10 cellular contexts compared by ENCODE assay signal in genomic region chr15:28954466-28955159, GRCh38.
DNase-seq lines count a peak whose midpoint lies in the region; ATAC-seq and TF ChIP-seq lines count a peak whose summit lies in the region.
"Had no signal": no experiment of that assay in that cellular context is flagged by ENCODE, and none has a peak within 500 bp of the region (broad histone marks: within the 10 kb centered on the region; RNA-seq: fewer than 3 reads in every experiment).

No MANE protein-coding gene starts in this region.

- TF ChIP-seq CTCF in HEK293 (tag by site-specific recombination; IDR thresholded peaks at IDR 0.05) (no peak), PC-3 (conservative IDR thresholded peaks at IDR 0.05; ENCODE audit: low read depth, low read length) (no peak), parathyroid adenoma (IDR thresholded peaks at IDR 0.05) (no peak), testis (IDR thresholded peaks at IDR 0.05) (no peak)

- H3K27me3 ChIP-seq in PC-3 (ENCODE audit: low read length) (no peaks in the 10 kb centered on the region), parathyroid adenoma (ENCODE audit: control insufficient read depth, insufficient read depth, low read length) (no peaks in the 10 kb centered on the region), testis (no peaks in the 10 kb centered on the region)
- H3K27me3 ChIP-seq: transverse colon had no signal

- WGBS in testis, 2 donors, result 87 to 89% methylated on average over 12 of the region's 12 CpGs

- H3K4me3 Mint-ChIP-seq in effector memory CD8-positive, alpha-beta T cell, result peak overlapping the region; percentile 56 to 62

- intact Hi-C loops in PC-3 (cut with micrococcal nuclease) (no loop called here), testis (cut with DNase I; ENCODE audit: low total_unique reads) (no loop called here)

- no peaks in the 10 kb centered on the region for H4K20me1 ChIP-seq in PC-3 (ENCODE audit: low read length)

- H3K4me1 Mint-ChIP-seq in effector memory CD8-positive, alpha-beta T cell (ENCODE audit: low read depth in 2 of 2), result peaks cover 32 to 52% of the 10 kb centered on the region in 2 donors

- H2AFZ ChIP-seq in PC-3 (ENCODE audit: low read length) (no peak overlapping the region), parathyroid adenoma (peak overlapping the region; percentile 68)

- no peak for TF ChIP-seq POLR2A in testis (IDR thresholded peaks at IDR 0.05)

- H3K9me3 Mint-ChIP-seq in effector memory CD8-positive, alpha-beta T cell, result no peaks in the 10 kb centered on the region

- no peak overlapping the region for H3K4me3 ChIP-seq in HEK293 (ENCODE audit: low read depth, low read length)
- H3K4me3 ChIP-seq in PC-3 (ENCODE audit: low read length), result no peak overlapping the region
- H3K4me3 ChIP-seq in parathyroid adenoma (ENCODE audit: low read depth, low read length), result no peak overlapping the region
- H3K4me3 ChIP-seq in testis, result no peak overlapping the region
- H3K4me3 ChIP-seq: heart right ventricle, transverse colon had no signal

- H3F3A ChIP-seq in PC-3 (ENCODE audit: low read length, unreplicated experiment), result no peaks in the 10 kb centered on the region

- H3K27ac ChIP-seq in HEK293 (ENCODE audit: extremely low read depth, low read depth, low read length), result peak overlapping the region; percentile 28; the same call in 1 of the 2 replicates
- peak overlapping the region; percentile 27 for H3K27ac ChIP-seq in PC-3 (ENCODE audit: low read length)
- H3K27ac ChIP-seq in parathyroid adenoma, result peak overlapping the region; percentile 79
- no peak overlapping the region for H3K27ac ChIP-seq in testis
- H3K27ac ChIP-seq: heart right ventricle had no signal

- H3K36me3 Mint-ChIP-seq in effector memory CD8-positive, alpha-beta T cell (ENCODE audit: insufficient read depth), result peaks cover 6% of the 10 kb centered on the region
- H3K36me3 Mint-ChIP-seq: CD14-positive monocyte had no signal

- no TSS peak for BruUV-seq in PC-3 (replicated peaks; lab: Mats Ljungman, UMichigan)

- CTCF ChIA-PET in HEK293 (lab: Yijun Ruan, JAX) (interaction anchor here (0.5 to 2.2 kb wide), 3 partner anchors 19 to 33 kb away, joined by 3 to 7 read pairs (median 4); no protein-coding TSS in a partner anchor), PC-3 (lab: Charles Lee) (no interaction called here)

- no peaks in the 10 kb centered on the region for H3K27me3 Mint-ChIP-seq in effector memory CD8-positive, alpha-beta T cell

- ATAC-seq in PC-3, result peak; percentile 10; the same call in 1 of the 2 replicates
- no peak for ATAC-seq in effector memory CD8-positive, alpha-beta T cell (replicated peaks)
- ATAC-seq: heart right ventricle had no signal

- H3K4me2 ChIP-seq in PC-3 (ENCODE audit: low read length), result peak overlapping the region; percentile 53
- peak overlapping the region; percentile 29 for H3K4me2 ChIP-seq in parathyroid adenoma (ENCODE audit: low read length)

- no peaks in the 10 kb centered on the region for H3K9me3 ChIP-seq in HEK293 (ENCODE audit: control insufficient read depth, insufficient read depth, low read depth, low read length)
- no peaks in the 10 kb centered on the region for H3K9me3 ChIP-seq in PC-3 (ENCODE audit: low read length)
- no peaks in the 10 kb centered on the region for H3K9me3 ChIP-seq in parathyroid adenoma (ENCODE audit: control insufficient read depth, low read length)
- no peaks in the 10 kb centered on the region for H3K9me3 ChIP-seq in testis
- H3K9me3 ChIP-seq: heart right ventricle, transverse colon had no signal

- POLR2A ChIA-PET in HEK293 (lab: Yijun Ruan, JAX), result no interaction called here
- POLR2A ChIA-PET in PC-3 (lab: Charles Lee; ENCODE audit: unreplicated experiment), result no interaction called here

- DNase-seq in PC-3, result no peak
- DNase-seq in effector memory CD8-positive, alpha-beta T cell, result no peak
- no peak for DNase-seq in testis
- no peak for DNase-seq in stimulated activated CD4-positive, alpha-beta T cell treated with anti-CD3 and anti-CD28 coated beads, Interleukin-4, amount 100 ng/mL, for 4 hours
- no peak for DNase-seq in HK-2 (ENCODE audit: unreplicated experiment)
- DNase-seq: heart right ventricle, transverse colon had no signal

- H3K9ac ChIP-seq in PC-3 (ENCODE audit: low read length), result no peak overlapping the region
- no peak overlapping the region for H3K9ac ChIP-seq in parathyroid adenoma

- H3K9me2 ChIP-seq in PC-3 (replicated peaks; ENCODE audit: low read length), result no peaks in the 10 kb centered on the region

- H3K4me1 ChIP-seq in HEK293 (ENCODE audit: control insufficient read depth, insufficient read depth, low read length) (peaks cover 6% of the 10 kb centered on the region), PC-3 (ENCODE audit: insufficient read depth, low read length) (peaks cover 17% of the 10 kb centered on the region), parathyroid adenoma (peaks cover 18% of the 10 kb centered on the region), testis (no peaks in the 10 kb centered on the region)
- H3K4me1 ChIP-seq: transverse colon had no signal

- H3K36me3 ChIP-seq in HEK293 (ENCODE audit: control insufficient read depth in 2 of 2, insufficient read depth in 1 of 2, low read length in 2 of 2), result no peaks in the 10 kb centered on the region
- no peaks in the 10 kb centered on the region for H3K36me3 ChIP-seq in PC-3 (ENCODE audit: low read depth, low read length)
- no peaks in the 10 kb centered on the region for H3K36me3 ChIP-seq in parathyroid adenoma (ENCODE audit: control insufficient read depth, insufficient read depth, low read length)
- no peaks in the 10 kb centered on the region for H3K36me3 ChIP-seq in testis (ENCODE audit: low read depth, missing control alignments)
- H3K36me3 ChIP-seq: heart right ventricle, transverse colon had no signal

- H3K27ac Mint-ChIP-seq in effector memory CD8-positive, alpha-beta T cell, result peak overlapping the region; percentile 72 to 77
- H3K27ac Mint-ChIP-seq: CD14-positive monocyte had no signal

- H3K79me2 ChIP-seq in PC-3 (ENCODE audit: low read length) (no peaks in the 10 kb centered on the region; the same call in 1 of the 2 replicates), parathyroid adenoma (no peaks in the 10 kb centered on the region)

TF ChIP-seq in HEK293, 187 proteins besides CTCF, POLR2A, EP300 and RAD21 (continues in another document):
- no peak for TF ChIP-seq ZNF280D (tag by site-specific recombination; IDR thresholded peaks at IDR 0.05)
- no peak for TF ChIP-seq ZSCAN23 (tag by site-specific recombination; IDR thresholded peaks at IDR 0.05)
- no peak for TF ChIP-seq ZNF248 (tag by site-specific recombination; IDR thresholded peaks at IDR 0.05)
- no peak for TF ChIP-seq GLI4 (tag by site-specific recombination; IDR thresholded peaks at IDR 0.05)
- TF ChIP-seq ZBTB10 (tag by site-specific recombination; IDR thresholded peaks at IDR 0.05), result no peak
- no peak for TF ChIP-seq ZNF266 (tag by site-specific recombination; IDR thresholded peaks at IDR 0.05; ENCODE audit: low read depth)
- TF ChIP-seq ZFP41 (tag by site-specific recombination; IDR thresholded peaks at IDR 0.05; ENCODE audit: borderline replicate concordance), result no peak
- no peak for TF ChIP-seq ZEB2 (tag by site-specific recombination; IDR thresholded peaks at IDR 0.05)
- TF ChIP-seq ZNF510 (tag by site-specific recombination; IDR thresholded peaks at IDR 0.05; ENCODE audit: insufficient replicate concordance), result no peak
- TF ChIP-seq ZNF514 (tag by site-specific recombination; IDR thresholded peaks at IDR 0.05), result no peak
- TF ChIP-seq MEIS1 (CRISPR knock-in tag; IDR thresholded peaks at IDR 0.05; ENCODE audit: borderline replicate concordance), result no peak
- no peak for TF ChIP-seq ZNF19 (tag by site-specific recombination; IDR thresholded peaks at IDR 0.05; ENCODE audit: low read depth)

Comparison
In these comparisons a context has a peak if more than half of its experiments do, and no peak if none do; other contexts are left out.
1. H3K27ac ChIP-seq: peak in HEK293 (single experiment), PC-3 (single experiment) and parathyroid adenoma (single experiment); none in testis (0 of 2).